8 cellular contexts compared by ENCODE assay signal in genomic region chr2:111905990-111906735, GRCh38. TPM values are rescaled to one million over a fixed set of nuclear protein-coding genes. Genes with fewer than 3 reads are reported as not detected.
DNase-seq lines count a peak whose midpoint lies in the region; ATAC-seq lines count a peak whose summit lies in the region.

No MANE protein-coding gene starts in this region.

- H3K36me3 Mint-ChIP-seq in stimulated activated memory B cell treated with anti-CD40 and anti-IgM and Interleukin-4, amounts not matched to agents 10 μg/mL and 1 μg/mL and 100 μg/mL, for 72 hours = no peaks in the 10 kb centered on the region

- peak overlapping the region; percentile 39 for H3K27ac Mint-ChIP-seq in stimulated activated memory B cell treated with anti-CD40 and anti-IgM and Interleukin-4, amounts not matched to agents 10 μg/mL and 1 μg/mL and 100 μg/mL, for 72 hours
- no peak overlapping the region for H3K27ac Mint-ChIP-seq in stimulated activated naive CD8-positive, alpha-beta T cell treated with anti-CD3 and anti-CD28 coated beads, Interleukin-15, amount 100 ng/mL, for 72 hours

- H3K9me3 Mint-ChIP-seq in stimulated activated memory B cell treated with anti-CD40 and anti-IgM and Interleukin-4, amounts not matched to agents 10 μg/mL and 1 μg/mL and 100 μg/mL, for 72 hours = no peaks in the 10 kb centered on the region
- H3K9me3 Mint-ChIP-seq in stimulated activated naive CD8-positive, alpha-beta T cell treated with anti-CD3 and anti-CD28 coated beads, Interleukin-15, amount 100 ng/mL, for 72 hours = no peaks in the 10 kb centered on the region

- H3K4me1 Mint-ChIP-seq in stimulated activated memory B cell treated with anti-CD40 and anti-IgM and Interleukin-4, amounts not matched to agents 10 μg/mL and 1 μg/mL and 100 μg/mL, for 72 hours = peaks cover 14% of the 10 kb centered on the region
- peaks cover 13% of the 10 kb centered on the region for H3K4me1 Mint-ChIP-seq in stimulated activated naive CD8-positive, alpha-beta T cell treated with anti-CD3 and anti-CD28 coated beads, Interleukin-15, amount 100 ng/mL, for 72 hours

- intact Hi-C loops in Right ventricle myocardium superior (cut with DNase I) = no loop called here

- peak; percentile 69 for ATAC-seq in GM21390 (IDR thresholded peaks at IDR 0.05; ENCODE audit: unreplicated experiment)
- ATAC-seq in Right ventricle myocardium superior (ENCODE audit: poor library complexity) = peak; percentile 30
- ATAC-seq in stimulated activated memory B cell treated with anti-CD40 and anti-IgM and Interleukin-4, amounts not matched to agents 10 μg/mL and 1 μg/mL and 100 μg/mL, for 72 hours = peak; percentile 56
- ATAC-seq in stimulated activated naive CD8-positive, alpha-beta T cell treated with anti-CD3 and anti-CD28 coated beads, Interleukin-15, amount 100 ng/mL, for 72 hours = no peak

- peaks cover 17% of the 10 kb centered on the region for H3K27me3 Mint-ChIP-seq in stimulated activated memory B cell treated with anti-CD40 and anti-IgM and Interleukin-4, amounts not matched to agents 10 μg/mL and 1 μg/mL and 100 μg/mL, for 72 hours
- no peaks in the 10 kb centered on the region for H3K27me3 Mint-ChIP-seq in stimulated activated naive CD8-positive, alpha-beta T cell treated with anti-CD3 and anti-CD28 coated beads, Interleukin-15, amount 100 ng/mL, for 72 hours

- H3K4me3 Mint-ChIP-seq in stimulated activated memory B cell treated with anti-CD40 and anti-IgM and Interleukin-4, amounts not matched to agents 10 μg/mL and 1 μg/mL and 100 μg/mL, for 72 hours = no peak overlapping the region
- H3K4me3 Mint-ChIP-seq in stimulated activated naive CD8-positive, alpha-beta T cell treated with anti-CD3 and anti-CD28 coated beads, Interleukin-15, amount 100 ng/mL, for 72 hours = no peak overlapping the region

- DNase-seq in NOMO-1 treated with dmso at 0.1 percent for 144 hours (lab: John Stamatoyannopoulos, UW; ENCODE audit: unreplicated experiment) (peak; percentile 43), Right ventricle myocardium superior (no peak), HCEC 1CT (no peak), cortex of kidney (lab: John Stamatoyannopoulos, UW) (no peak), NCI-H187 treated with DMSO at 0.1 percent for 48 hours (lab: John Stamatoyannopoulos, UW) (no peak)
- no peak for DNase-seq in stimulated activated naive CD8-positive, alpha-beta T cell treated with anti-CD3 and anti-CD28 coated beads, Interleukin-15, amount 100 ng/mL, for 72 hours

RNA-seq across cellular contexts. Expression of gene MERTK, which starts 7.8 kb away (rescaled TPM):
- 5.0 TPM for total RNA-seq in Right ventricle myocardium superior

RNA-seq across cellular contexts. Expression of gene ANAPC1, which starts 22.2 kb away (rescaled TPM):
- total RNA-seq in Right ventricle myocardium superior = 17.1 TPM
